Comparison of ENCODE assay signal across 8 cellular contexts in the genomic region with DNA sequence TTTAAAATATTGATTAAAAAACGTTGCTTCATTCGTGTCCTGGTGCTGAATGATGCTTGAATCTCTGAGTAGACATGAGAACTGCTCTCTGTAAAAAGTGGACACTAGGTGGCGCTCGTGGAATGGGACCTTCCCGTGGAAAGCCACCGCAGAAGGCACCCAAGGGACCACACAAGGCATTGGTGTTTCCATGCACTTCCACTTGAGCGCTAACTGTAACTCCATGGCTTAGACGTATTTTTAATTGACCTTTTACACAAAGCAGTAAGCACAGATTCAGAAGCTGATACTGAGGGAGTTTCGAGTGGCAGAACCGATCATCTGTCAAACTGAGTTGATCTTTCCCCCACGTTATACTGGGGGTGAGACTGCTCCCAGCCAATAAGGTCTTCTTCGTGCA.
A peak's percentile ranks its signal among the peaks of the same experiment; 100 is the strongest.
DNase-seq lines count a peak whose midpoint lies in the region; ATAC-seq and TF ChIP-seq lines count a peak whose summit lies in the region.

No MANE protein-coding gene starts in this region.

- intact Hi-C loops in left colon (cut with DNase I, micrococcal nuclease), result loop anchor here in 1 of 2 donors (5.0 kb wide), 1 partner anchor 381 kb away; no protein-coding TSS in a partner anchor

- TF ChIP-seq CTCF in cardiac fibroblast (IDR thresholded peaks at IDR 0.05; ENCODE audit: low read depth, low read length), result peak; percentile 85

- ATAC-seq in GM18499 (IDR thresholded peaks at IDR 0.05; ENCODE audit: insufficient read depth, unreplicated experiment), result peak; percentile 48
- ATAC-seq in HG03095 (IDR thresholded peaks at IDR 0.05; ENCODE audit: unreplicated experiment), result peak; percentile 74
- ATAC-seq in left colon, result peak; percentile 83

- no peak overlapping the region for H3K4me3 ChIP-seq in cardiac fibroblast (replicated peaks in 1 of 2; ENCODE audit: low read depth in 2 of 2, low read length in 2 of 2)

- peak; percentile 52 for DNase-seq in 8988T
- DNase-seq in NCI-H2227 (lab: John Stamatoyannopoulos, UW; ENCODE audit: unreplicated experiment), result peak; percentile 82
- peak; percentile 66 to 73 (median 68) for DNase-seq in activated CD4-positive, CD25-positive, alpha-beta regulatory T cell (lab: John Stamatoyannopoulos, UW)
- peak; percentile 87 to 90 for DNase-seq in cardiac fibroblast (ENCODE audit: low read depth in 2 of 2)
- peak; percentile 70 to 93 for DNase-seq in left colon
- DNase-seq in stimulated activated CD4-positive, alpha-beta T cell treated with anti-CD3 and anti-CD28 coated beads, TNF-alpha, amount 100 ng/mL, for 24 hours (ENCODE audit: low read depth in 3 of 3), result peak; percentile 72 to 79 (median 75)
